In the genomic region with DNA sequence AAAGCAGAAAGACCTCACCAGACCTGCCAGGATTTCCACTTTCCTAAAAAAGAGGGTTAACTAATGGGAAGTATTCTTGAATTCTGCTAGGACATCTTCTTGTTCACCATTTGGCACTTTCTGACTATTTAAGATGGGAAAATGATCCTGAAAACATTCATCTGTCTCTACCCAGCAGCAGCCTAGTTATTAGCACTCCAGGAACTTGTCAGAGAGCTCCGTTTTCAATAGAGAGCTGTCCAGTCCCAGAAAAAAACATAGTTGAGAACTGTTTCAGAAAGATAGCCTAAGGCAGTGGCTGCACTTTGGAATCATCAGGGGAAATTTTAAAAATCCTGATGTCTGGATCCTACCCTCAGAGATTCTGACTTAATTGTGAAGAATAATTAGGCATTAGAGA, we compare ENCODE assay signal across 16 cellular contexts. TPM values are rescaled to one million over a fixed set of nuclear protein-coding genes. Genes with fewer than 3 reads are reported as not detected.
A peak's percentile ranks its signal among the peaks of the same experiment; 100 is the strongest.
DNase-seq lines count a peak whose midpoint lies in the region; ATAC-seq and TF ChIP-seq lines count a peak whose summit lies in the region.
"Had no signal": no experiment of that assay in that cellular context is flagged by ENCODE, and none has a peak within 500 bp of the region (broad histone marks: within the 10 kb centered on the region; RNA-seq: fewer than 3 reads in every experiment).

No MANE protein-coding gene starts in this region.

- H3K27ac ChIP-seq in GM23338 (ENCODE audit: low read depth) = no peak overlapping the region
- no peak overlapping the region for H3K27ac ChIP-seq in esophagus squamous epithelium
- H3K27ac ChIP-seq in mesendoderm (ENCODE audit: low read depth, low read length) = no peak overlapping the region
- H3K27ac ChIP-seq: GM23248 had no signal

- no peak overlapping the region for H3K23ac ChIP-seq in mesendoderm (ENCODE audit: low read length)

- no peaks in the 10 kb centered on the region for H3F3A ChIP-seq in GM23338 (replicated peaks; ENCODE audit: low read depth)

- H3K36me3 ChIP-seq in GM23338 (ENCODE audit: insufficient read depth) = no peaks in the 10 kb centered on the region
- H3K36me3 ChIP-seq in adipocyte (ENCODE audit: control insufficient read depth, insufficient read depth, low read length, severe bottlenecking) = no peaks in the 10 kb centered on the region
- H3K36me3 ChIP-seq in esophagus squamous epithelium = no peaks in the 10 kb centered on the region
- no peaks in the 10 kb centered on the region for H3K36me3 ChIP-seq in mesendoderm (ENCODE audit: control insufficient read depth, insufficient read depth, low read length)

- no peaks in the 10 kb centered on the region for H3K79me1 ChIP-seq in mesendoderm (ENCODE audit: low read length)

- H3K4me1 ChIP-seq in GM23338 (ENCODE audit: insufficient read depth) (no peaks in the 10 kb centered on the region), adipocyte (ENCODE audit: control insufficient read depth, insufficient read depth, low read length) (no peaks in the 10 kb centered on the region), esophagus squamous epithelium (no peaks in the 10 kb centered on the region), mesendoderm (ENCODE audit: control insufficient read depth, low read depth, low read length) (no peaks in the 10 kb centered on the region)
- H3K4me1 ChIP-seq: Caco-2 had no signal

- H3K4me3 ChIP-seq in GM23338 (no peak overlapping the region), adipocyte (ENCODE audit: low read length) (no peak overlapping the region), esophagus squamous epithelium (no peak overlapping the region), mesendoderm (ENCODE audit: low read length) (no peak overlapping the region)
- H3K4me3 ChIP-seq: GM12878, GM23248 had no signal

- no peak overlapping the region for H2BK120ac ChIP-seq in mesendoderm (ENCODE audit: low read depth, low read length)

- TF ChIP-seq CTCF in GM23338 (conservative IDR thresholded peaks at IDR 0.05; ENCODE audit: low read depth in 2 of 2) = no peak
- TF ChIP-seq CTCF in esophagus squamous epithelium (IDR thresholded peaks at IDR 0.05) = no peak

- H3K4me2 ChIP-seq in GM23338 (no peak overlapping the region), mesendoderm (ENCODE audit: low read length) (no peak overlapping the region)

- no peak overlapping the region for H4K8ac ChIP-seq in mesendoderm (ENCODE audit: low read depth, low read length)

- TF ChIP-seq POLR2A in esophagus squamous epithelium (IDR thresholded peaks at IDR 0.05) = no peak

- H2BK15ac ChIP-seq in mesendoderm (replicated peaks; ENCODE audit: low read depth) = no peak overlapping the region

- no peaks in the 10 kb centered on the region for H3K9me3 Mint-ChIP-seq in GM23338

- no peak overlapping the region for H4K5ac ChIP-seq in mesendoderm (ENCODE audit: low read length)

- no peak overlapping the region for H3K56ac ChIP-seq in mesendoderm (ENCODE audit: low read length)

- 11 to 33% methylated on average over 1 of the region's 1 CpG for WGBS in esophagus squamous epithelium, 2 donors
- WGBS in mesendoderm (ENCODE audit: extremely low coverage, insufficient coverage, low lambda C conversion rate) = no CpG with 5 or more reads among the region's 1 CpG

- ATAC-seq in GM23338 (no peak), HG03025 (IDR thresholded peaks at IDR 0.05; ENCODE audit: low FRiP score, unreplicated experiment) (no peak)
- ATAC-seq: GM12878 had no signal

- no peaks in the 10 kb centered on the region for H3K36me3 Mint-ChIP-seq in GM23338 (ENCODE audit: low read depth)
- H3K36me3 Mint-ChIP-seq: CD4-positive, alpha-beta memory T cell had no signal

- H2BK5ac ChIP-seq in mesendoderm (ENCODE audit: low read length) = no peak overlapping the region

- H3K9ac ChIP-seq in adipocyte (ENCODE audit: low read length) (no peak overlapping the region), mesendoderm (ENCODE audit: low read length) (no peak overlapping the region)
- H3K9ac ChIP-seq: GM23248 had no signal

- H3K9me3 ChIP-seq in adipocyte (ENCODE audit: control insufficient read depth, low read length) (no peaks in the 10 kb centered on the region), esophagus squamous epithelium (no peaks in the 10 kb centered on the region)
- H3K9me3 ChIP-seq: Caco-2 had no signal

- H3K27me3 Mint-ChIP-seq in GM23338 (ENCODE audit: insufficient read depth, low read depth, poor library complexity) = no peaks in the 10 kb centered on the region

- H2AFZ ChIP-seq in GM23338 = peak overlapping the region; percentile 74
- H2AFZ ChIP-seq: GM23248 had no signal

- H3K79me2 ChIP-seq in GM23338 (replicated peaks; ENCODE audit: insufficient read depth) = no peaks in the 10 kb centered on the region
- H3K79me2 ChIP-seq in mesendoderm (ENCODE audit: control insufficient read depth, insufficient read depth, low read length) = no peaks in the 10 kb centered on the region

- H3K9me2 ChIP-seq in GM23338 (ENCODE audit: insufficient read depth) = no peaks in the 10 kb centered on the region

- H3K27ac Mint-ChIP-seq in GM23338 = no peak overlapping the region
- H3K27ac Mint-ChIP-seq: CD4-positive, alpha-beta memory T cell had no signal

- no peak overlapping the region for H2AK5ac ChIP-seq in mesendoderm (ENCODE audit: low read length)

- H3K18ac ChIP-seq in mesendoderm (ENCODE audit: low read length) = no peak overlapping the region

- no peaks in the 10 kb centered on the region for H3K4me1 Mint-ChIP-seq in GM23338
- H3K4me1 Mint-ChIP-seq: CD4-positive, alpha-beta memory T cell had no signal

- H3K4ac ChIP-seq in mesendoderm (ENCODE audit: low read depth, low read length) = no peak overlapping the region

- H4K20me1 ChIP-seq in GM23338 (replicated peaks; ENCODE audit: insufficient read depth) = no peaks in the 10 kb centered on the region

- H3K27me3 ChIP-seq in GM23338 (ENCODE audit: insufficient read depth) (no peaks in the 10 kb centered on the region), adipocyte (replicated peaks; ENCODE audit: control insufficient read depth, insufficient read depth, low read length) (no peaks in the 10 kb centered on the region), esophagus squamous epithelium (peaks cover 0 to 3% (median 0%) of the 10 kb centered on the region in 4 donors), mesendoderm (ENCODE audit: insufficient read depth, low read length, poor library complexity) (no peaks in the 10 kb centered on the region)

- no peak for DNase-seq in GM23338 (ENCODE audit: low spot score)
- peak; percentile 33 for DNase-seq in NCI-H2227 treated with DMSO at 0.1 percent for 48 hours (lab: John Stamatoyannopoulos, UW)
- DNase-seq in adipocyte (ENCODE audit: low read depth) = peak; percentile 9
- DNase-seq in foreskin melanocyte = peak; percentile 58
- DNase-seq in esophagus squamous epithelium (lab: John Stamatoyannopoulos, UW) = no peak
- DNase-seq in mesendoderm = no peak
- DNase-seq in NCI-H748 treated with DMSO at 0.1 percent for 48 hours (lab: John Stamatoyannopoulos, UW) = no peak
- DNase-seq: C1 segment of cervical spinal cord; Caco-2; CD4-positive, alpha-beta memory T cell; DMS153; DND-41; GM23248; HCEC 1CT had no signal

- H3K4me3 Mint-ChIP-seq in GM23338 = no peak overlapping the region
- H3K4me3 Mint-ChIP-seq: CD4-positive, alpha-beta memory T cell had no signal

- intact Hi-C loops in esophagus squamous epithelium (cut with DNase I) = no loop called here

TF ChIP-seq in GM23338, 12 proteins besides CTCF, POLR2A, EP300 and RAD21 (continues in another document):
- TF ChIP-seq CREB1 (CRISPR knock-in tag; IDR thresholded peaks at IDR 0.05; ENCODE audit: low read depth) = no peak
- TF ChIP-seq ZNF114 (CRISPR knock-in tag; IDR thresholded peaks at IDR 0.05) = no peak
- no peak for TF ChIP-seq ZNF331 (CRISPR knock-in tag; IDR thresholded peaks at IDR 0.05; ENCODE audit: low read depth)
- TF ChIP-seq, protein P1, sequence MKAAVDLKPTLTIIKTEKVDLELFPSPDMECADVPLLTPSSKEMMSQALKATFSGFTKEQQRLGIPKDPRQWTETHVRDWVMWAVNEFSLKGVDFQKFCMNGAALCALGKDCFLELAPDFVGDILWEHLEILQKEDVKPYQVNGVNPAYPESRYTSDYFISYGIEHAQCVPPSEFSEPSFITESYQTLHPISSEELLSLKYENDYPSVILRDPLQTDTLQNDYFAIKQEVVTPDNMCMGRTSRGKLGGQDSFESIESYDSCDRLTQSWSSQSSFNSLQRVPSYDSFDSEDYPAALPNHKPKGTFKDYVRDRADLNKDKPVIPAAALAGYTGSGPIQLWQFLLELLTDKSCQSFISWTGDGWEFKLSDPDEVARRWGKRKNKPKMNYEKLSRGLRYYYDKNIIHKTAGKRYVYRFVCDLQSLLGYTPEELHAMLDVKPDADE (IDR thresholded peaks at IDR 0.05) = no peak
- no peak for TF ChIP-seq STAT1 (IDR thresholded peaks at IDR 0.05; ENCODE audit: unreplicated experiment)
- TF ChIP-seq POLR2AphosphoS5 (IDR thresholded peaks at IDR 0.05; ENCODE audit: low read depth) = no peak
- TF ChIP-seq EZH2 (IDR thresholded peaks at IDR 0.05; ENCODE audit: low read depth, unreplicated experiment) = no peak
- no peak for TF ChIP-seq NANOG (IDR thresholded peaks at IDR 0.05; ENCODE audit: borderline replicate concordance)
- no peak for TF ChIP-seq JUNB (IDR thresholded peaks at IDR 0.05; ENCODE audit: unreplicated experiment)
- no peak for TF ChIP-seq EZH2phosphoT487 (IDR thresholded peaks at IDR 0.05; ENCODE audit: unreplicated experiment)

RNA-seq across cellular contexts. Expression of gene CEP83, which starts 22.1 kb away (rescaled TPM):
- 24.7 and 29.8 TPM in 2 replicates for total RNA-seq in GM23338 (2014; rRNA removed; shearing (Covaris generic))
- polyA plus RNA-seq in GM23338 (2016; fragmentation: Nextera tagmentation; extraction: Ambion mirVana) = 23.1 and 33.7 TPM in 2 replicates
- 10 to 100 TPM in 3 of 4 donors, 1 to 10 TPM in 1; 7.9 to 25.9 (median 11.4) TPM for total RNA-seq in esophagus squamous epithelium
- 12.5 TPM for polyA plus RNA-seq in mesendoderm (2013, experiment 1 of 2)
- 11.2 TPM for polyA plus RNA-seq in mesendoderm (2013, experiment 2 of 2)

Comparison
In these comparisons a context has a peak if more than half of its experiments do, and no peak if none do; other contexts are left out.
1. DNase-seq: peak in NCI-H2227 treated with DMSO at 0.1 percent for 48 hours (single experiment), adipocyte (single experiment) and foreskin melanocyte (single experiment); none in GM23338 (single experiment), esophagus squamous epithelium (single experiment), mesendoderm (single experiment) and NCI-H748 treated with DMSO at 0.1 percent for 48 hours (single experiment).